Comparison of ENCODE assay signal across 1 cellular context in the genomic region with DNA sequence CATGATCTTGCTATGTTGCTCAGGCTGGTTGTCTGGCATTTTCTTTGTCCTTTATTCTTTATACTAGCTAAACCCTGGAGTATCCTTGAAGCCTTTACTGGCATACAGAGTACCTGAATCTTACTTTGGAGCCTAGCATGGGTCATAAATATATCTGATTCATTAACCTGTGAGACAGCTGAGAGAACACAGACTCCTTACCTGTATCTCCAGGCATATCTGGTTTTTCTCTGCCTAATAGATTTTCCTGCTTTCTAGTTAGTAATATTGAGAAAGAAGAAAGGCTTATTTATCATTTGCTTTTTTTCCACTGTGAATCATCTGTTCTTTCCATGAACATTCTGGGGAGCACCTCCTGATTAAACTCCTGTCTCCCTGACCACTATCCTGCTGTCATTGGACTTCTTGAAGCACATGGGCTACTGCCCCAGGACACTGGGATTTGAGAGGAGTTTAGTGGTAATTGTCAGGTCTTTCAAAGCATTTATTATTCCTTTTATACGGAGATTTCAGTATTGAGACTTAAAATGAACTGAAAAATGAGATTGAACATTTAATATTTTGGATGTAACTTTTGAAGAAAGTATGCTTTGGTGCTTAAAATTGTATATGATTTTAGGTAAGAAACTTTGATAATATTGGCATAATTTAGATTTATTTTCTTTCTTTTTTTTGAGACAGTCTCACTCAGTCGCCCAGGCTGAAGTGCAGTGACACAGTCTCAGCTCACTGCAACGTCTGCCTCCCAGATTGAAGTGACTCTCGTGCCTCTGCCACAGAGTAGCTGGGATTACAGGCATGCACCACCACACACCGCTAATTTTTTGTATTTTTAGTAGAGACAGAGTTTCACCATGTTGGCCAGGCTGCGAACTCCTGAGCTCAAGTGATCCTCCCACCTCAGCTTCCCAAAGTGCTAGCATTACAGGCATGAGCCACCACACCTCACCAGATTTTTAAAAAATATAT.
TF ChIP-seq lines count a peak whose summit lies in the region.

No MANE protein-coding gene starts in this region.

TF ChIP-seq in GM12878, 131 proteins besides CTCF, POLR2A, EP300 and RAD21:
- no peak for TF ChIP-seq SIX5 (IDR thresholded peaks at IDR 0.05; ENCODE audit: low read depth, low read length, severe bottlenecking)
- TF ChIP-seq, protein P1, sequence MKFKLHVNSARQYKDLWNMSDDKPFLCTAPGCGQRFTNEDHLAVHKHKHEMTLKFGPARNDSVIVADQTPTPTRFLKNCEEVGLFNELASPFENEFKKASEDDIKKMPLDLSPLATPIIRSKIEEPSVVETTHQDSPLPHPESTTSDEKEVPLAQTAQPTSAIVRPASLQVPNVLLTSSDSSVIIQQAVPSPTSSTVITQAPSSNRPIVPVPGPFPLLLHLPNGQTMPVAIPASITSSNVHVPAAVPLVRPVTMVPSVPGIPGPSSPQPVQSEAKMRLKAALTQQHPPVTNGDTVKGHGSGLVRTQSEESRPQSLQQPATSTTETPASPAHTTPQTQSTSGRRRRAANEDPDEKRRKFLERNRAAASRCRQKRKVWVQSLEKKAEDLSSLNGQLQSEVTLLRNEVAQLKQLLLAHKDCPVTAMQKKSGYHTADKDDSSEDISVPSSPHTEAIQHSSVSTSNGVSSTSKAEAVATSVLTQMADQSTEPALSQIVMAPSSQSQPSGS (IDR thresholded peaks at IDR 0.05; ENCODE audit: low read length), result no peak
- no peak for TF ChIP-seq RB1 (IDR thresholded peaks at IDR 0.05; ENCODE audit: borderline replicate concordance)
- TF ChIP-seq ETV6 (conservative IDR thresholded peaks at IDR 0.05 in 1 of 2, IDR thresholded peaks at IDR 0.05 in 1 of 2; ENCODE audit: borderline replicate concordance in 1 of 2, low read depth in 1 of 2), result no peak
- no peak for TF ChIP-seq HCFC1 (IDR thresholded peaks at IDR 0.05; ENCODE audit: low read length)
- TF ChIP-seq ZNF217 (IDR thresholded peaks at IDR 0.05), result no peak
- TF ChIP-seq TARDBP (IDR thresholded peaks at IDR 0.05; ENCODE audit: borderline replicate concordance), result no peak
- TF ChIP-seq BHLHE40 (IDR thresholded peaks at IDR 0.05; ENCODE audit: borderline replicate concordance in 1 of 2, low read depth in 2 of 2, low read length in 1 of 2), result no peak
- TF ChIP-seq, protein P2, sequence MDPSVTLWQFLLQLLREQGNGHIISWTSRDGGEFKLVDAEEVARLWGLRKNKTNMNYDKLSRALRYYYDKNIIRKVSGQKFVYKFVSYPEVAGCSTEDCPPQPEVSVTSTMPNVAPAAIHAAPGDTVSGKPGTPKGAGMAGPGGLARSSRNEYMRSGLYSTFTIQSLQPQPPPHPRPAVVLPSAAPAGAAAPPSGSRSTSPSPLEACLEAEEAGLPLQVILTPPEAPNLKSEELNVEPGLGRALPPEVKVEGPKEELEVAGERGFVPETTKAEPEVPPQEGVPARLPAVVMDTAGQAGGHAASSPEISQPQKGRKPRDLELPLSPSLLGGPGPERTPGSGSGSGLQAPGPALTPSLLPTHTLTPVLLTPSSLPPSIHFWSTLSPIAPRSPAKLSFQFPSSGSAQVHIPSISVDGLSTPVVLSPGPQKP (IDR thresholded peaks at IDR 0.05; ENCODE audit: low read depth, low read length), result no peak
- TF ChIP-seq WRNIP1 (IDR thresholded peaks at IDR 0.05; ENCODE audit: borderline replicate concordance, low read depth, low read length), result no peak
- TF ChIP-seq DPF2 (IDR thresholded peaks at IDR 0.05), result no peak
- TF ChIP-seq, protein P3, sequence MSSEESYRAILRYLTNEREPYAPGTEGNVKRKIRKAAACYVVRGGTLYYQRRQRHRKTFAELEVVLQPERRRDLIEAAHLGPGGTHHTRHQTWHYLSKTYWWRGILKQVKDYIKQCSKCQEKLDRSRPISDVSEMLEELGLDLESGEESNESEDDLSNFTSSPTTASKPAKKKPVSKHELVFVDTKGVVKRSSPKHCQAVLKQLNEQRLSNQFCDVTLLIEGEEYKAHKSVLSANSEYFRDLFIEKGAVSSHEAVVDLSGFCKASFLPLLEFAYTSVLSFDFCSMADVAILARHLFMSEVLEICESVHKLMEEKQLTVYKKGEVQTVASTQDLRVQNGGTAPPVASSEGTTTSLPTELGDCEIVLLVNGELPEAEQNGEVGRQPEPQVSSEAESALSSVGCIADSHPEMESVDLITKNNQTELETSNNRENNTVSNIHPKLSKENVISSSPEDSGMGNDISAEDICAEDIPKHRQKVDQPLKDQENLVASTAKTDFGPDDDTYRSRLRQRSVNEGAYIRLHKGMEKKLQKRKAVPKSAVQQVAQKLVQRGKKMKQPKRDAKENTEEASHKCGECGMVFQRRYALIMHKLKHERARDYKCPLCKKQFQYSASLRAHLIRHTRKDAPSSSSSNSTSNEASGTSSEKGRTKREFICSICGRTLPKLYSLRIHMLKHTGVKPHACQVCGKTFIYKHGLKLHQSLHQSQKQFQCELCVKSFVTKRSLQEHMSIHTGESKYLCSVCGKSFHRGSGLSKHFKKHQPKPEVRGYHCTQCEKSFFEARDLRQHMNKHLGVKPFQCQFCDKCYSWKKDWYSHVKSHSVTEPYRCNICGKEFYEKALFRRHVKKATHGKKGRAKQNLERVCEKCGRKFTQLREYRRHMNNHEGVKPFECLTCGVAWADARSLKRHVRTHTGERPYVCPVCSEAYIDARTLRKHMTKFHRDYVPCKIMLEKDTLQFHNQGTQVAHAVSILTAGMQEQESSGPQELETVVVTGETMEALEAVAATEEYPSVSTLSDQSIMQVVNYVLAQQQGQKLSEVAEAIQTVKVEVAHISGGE (CRISPR knock-in tag; IDR thresholded peaks at IDR 0.05), result no peak
- TF ChIP-seq, protein P4, sequence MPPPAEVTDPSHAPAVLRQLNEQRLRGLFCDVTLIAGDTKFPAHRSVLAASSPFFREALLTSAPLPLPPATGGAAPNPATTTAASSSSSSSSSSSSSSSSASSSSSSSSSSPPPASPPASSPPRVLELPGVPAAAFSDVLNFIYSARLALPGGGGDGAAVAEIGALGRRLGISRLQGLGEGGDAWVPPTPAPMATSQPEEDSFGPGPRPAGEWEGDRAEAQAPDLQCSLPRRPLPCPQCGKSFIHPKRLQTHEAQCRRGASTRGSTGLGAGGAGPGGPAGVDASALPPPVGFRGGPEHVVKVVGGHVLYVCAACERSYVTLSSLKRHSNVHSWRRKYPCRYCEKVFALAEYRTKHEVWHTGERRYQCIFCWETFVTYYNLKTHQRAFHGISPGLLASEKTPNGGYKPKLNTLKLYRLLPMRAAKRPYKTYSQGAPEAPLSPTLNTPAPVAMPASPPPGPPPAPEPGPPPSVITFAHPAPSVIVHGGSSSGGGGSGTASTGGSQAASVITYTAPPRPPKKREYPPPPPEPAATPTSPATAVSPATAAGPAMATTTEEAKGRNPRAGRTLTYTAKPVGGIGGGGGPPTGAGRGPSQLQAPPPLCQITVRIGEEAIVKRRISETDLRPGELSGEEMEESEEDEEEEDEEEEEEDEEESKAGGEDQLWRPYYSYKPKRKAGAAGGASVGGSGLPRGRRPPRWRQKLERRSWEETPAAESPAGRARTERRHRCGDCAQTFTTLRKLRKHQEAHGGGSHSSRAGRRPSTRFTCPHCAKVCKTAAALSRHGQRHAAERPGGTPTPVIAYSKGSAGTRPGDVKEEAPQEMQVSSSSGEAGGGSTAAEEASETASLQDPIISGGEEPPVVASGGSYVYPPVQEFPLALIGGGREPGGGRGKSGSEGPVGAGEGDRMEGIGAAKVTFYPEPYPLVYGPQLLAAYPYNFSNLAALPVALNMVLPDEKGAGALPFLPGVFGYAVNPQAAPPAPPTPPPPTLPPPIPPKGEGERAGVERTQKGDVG (CRISPR knock-in tag; IDR thresholded peaks at IDR 0.05), result no peak
- no peak for TF ChIP-seq PAX5 (IDR thresholded peaks at IDR 0.05; ENCODE audit: borderline replicate concordance, low read depth, low read length)
- no peak for TF ChIP-seq SIN3A (IDR thresholded peaks at IDR 0.05; ENCODE audit: low read depth, low read length)
- TF ChIP-seq KDM1A (IDR thresholded peaks at IDR 0.05; ENCODE audit: borderline replicate concordance), result no peak
